10 cellular contexts compared by ENCODE assay signal in the genomic region with DNA sequence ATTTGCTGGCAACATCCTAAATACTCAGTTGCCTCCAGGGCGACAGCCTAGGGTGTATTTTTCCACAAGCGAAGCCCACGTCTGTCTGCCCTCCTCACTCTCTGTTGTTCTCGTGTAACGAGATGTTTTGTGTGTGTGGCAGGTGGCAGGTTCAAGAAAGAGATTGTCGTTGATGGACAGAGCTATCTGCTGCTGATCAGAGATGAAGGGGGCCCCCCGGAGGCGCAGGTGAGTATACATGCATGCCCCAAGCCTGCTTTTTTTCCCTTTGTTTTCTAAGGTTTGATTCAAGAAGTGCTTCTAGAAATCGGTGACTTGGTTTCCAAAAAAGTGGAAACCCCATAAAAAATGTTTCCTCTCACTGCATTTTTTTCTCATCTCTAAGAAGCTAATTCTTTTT.
A peak's percentile ranks its signal among the peaks of the same experiment; 100 is the strongest.
DNase-seq lines count a peak whose midpoint lies in the region; ATAC-seq and TF ChIP-seq lines count a peak whose summit lies in the region.
"Had no signal": no experiment of that assay in that cellular context is flagged by ENCODE, and none has a peak within 500 bp of the region (broad histone marks: within the 10 kb centered on the region; RNA-seq: fewer than 3 reads in every experiment).

No MANE protein-coding gene starts in this region.

- H2AFZ ChIP-seq in hepatocyte: no peak overlapping the region

- no peak overlapping the region for H3K27ac Mint-ChIP-seq in HFFc6
- no peak overlapping the region for H3K27ac Mint-ChIP-seq in naive thymus-derived CD4-positive, alpha-beta T cell
- H3K27ac Mint-ChIP-seq: T-helper 17 cell had no signal

- no peaks in the 10 kb centered on the region for H3K9me2 ChIP-seq in hepatocyte (replicated peaks; ENCODE audit: insufficient read depth)

- H3K4me1 ChIP-seq in hepatocyte (ENCODE audit: insufficient read depth): no peaks in the 10 kb centered on the region
- no peaks in the 10 kb centered on the region for H3K4me1 ChIP-seq in naive thymus-derived CD4-positive, alpha-beta T cell (ENCODE audit: control insufficient read depth in 2 of 2, insufficient read depth in 2 of 2, low read length in 2 of 2)

- no peaks in the 10 kb centered on the region for H3K36me3 ChIP-seq in hepatocyte (replicated peaks; ENCODE audit: insufficient read depth, low read depth)
- no peaks in the 10 kb centered on the region for H3K36me3 ChIP-seq in naive thymus-derived CD4-positive, alpha-beta T cell (ENCODE audit: control insufficient read depth in 2 of 3, insufficient read depth in 3 of 3, low read length in 3 of 3)

- TF ChIP-seq CTCF in HFFc6 (IDR thresholded peaks at IDR 0.05): peak; percentile 61
- TF ChIP-seq CTCF in RWPE1 (conservative IDR thresholded peaks at IDR 0.05; ENCODE audit: low read depth): 0 out of 2 replicates have a peak, but pooled peaks have one; percentile 24
- TF ChIP-seq CTCF in hepatocyte (IDR thresholded peaks at IDR 0.05; ENCODE audit: poor library complexity): peak; percentile 33

- no peaks in the 10 kb centered on the region for H4K20me1 ChIP-seq in hepatocyte (ENCODE audit: insufficient read depth, poor library complexity, severe bottlenecking)

- POLR2A ChIA-PET in RWPE1 (lab: Yijun Ruan, JAX; ENCODE audit: low non-redundant PET): no interaction called here
- POLR2A ChIA-PET in naive thymus-derived CD4-positive, alpha-beta T cell (lab: Charles Lee): no interaction called here

- no peaks in the 10 kb centered on the region for H3K9me3 ChIP-seq in hepatocyte (ENCODE audit: low read depth)
- H3K9me3 ChIP-seq in naive thymus-derived CD4-positive, alpha-beta T cell (ENCODE audit: control insufficient read depth in 2 of 3, low read length in 3 of 3): no peaks in the 10 kb centered on the region

- no peaks in the 10 kb centered on the region for H3K36me3 Mint-ChIP-seq in HFFc6 (ENCODE audit: low read depth)
- no peaks in the 10 kb centered on the region for H3K36me3 Mint-ChIP-seq in naive thymus-derived CD4-positive, alpha-beta T cell

- H3K9me3 Mint-ChIP-seq in HFFc6: no peaks in the 10 kb centered on the region
- H3K9me3 Mint-ChIP-seq in naive thymus-derived CD4-positive, alpha-beta T cell: no peaks in the 10 kb centered on the region

- H3K4me3 Mint-ChIP-seq in HFFc6: no peak overlapping the region
- no peak overlapping the region for H3K4me3 Mint-ChIP-seq in naive thymus-derived CD4-positive, alpha-beta T cell
- H3K4me3 Mint-ChIP-seq: T-helper 17 cell had no signal

- H3K27me3 ChIP-seq in hepatocyte: no peaks in the 10 kb centered on the region
- no peaks in the 10 kb centered on the region for H3K27me3 ChIP-seq in naive thymus-derived CD4-positive, alpha-beta T cell (ENCODE audit: control insufficient read depth in 2 of 2, insufficient read depth in 2 of 2, low read length in 2 of 2)

- H3K79me2 ChIP-seq in hepatocyte: no peaks in the 10 kb centered on the region

- no peak overlapping the region for H3K4me2 ChIP-seq in hepatocyte

- no peaks in the 10 kb centered on the region for H3K4me1 Mint-ChIP-seq in HFFc6 (ENCODE audit: low read depth)
- no peaks in the 10 kb centered on the region for H3K4me1 Mint-ChIP-seq in naive thymus-derived CD4-positive, alpha-beta T cell

- DNase-seq in Ammon's horn (ENCODE audit: low spot score): peak; percentile 48
- DNase-seq in HFFc6: no peak
- DNase-seq in RWPE1 (ENCODE audit: low spot score): peak; percentile 32
- DNase-seq in hepatocyte (ENCODE audit: low spot score): peak; percentile 48
- no peak for DNase-seq in naive thymus-derived CD4-positive, alpha-beta T cell
- DNase-seq: central memory CD4-positive, alpha-beta T cell; T-helper 17 cell had no signal

- CTCF ChIA-PET in RWPE1 (lab: Yijun Ruan, JAX): interaction anchor here (0.6 kb wide), 2 partner anchors 145 to 186 kb away, joined by 3 to 4 read pairs; no protein-coding TSS in a partner anchor
- CTCF ChIA-PET in naive thymus-derived CD4-positive, alpha-beta T cell (lab: Charles Lee): no interaction called here

- H3K27ac ChIP-seq in RWPE1 (no peak overlapping the region), hepatocyte (no peak overlapping the region)
- no peak overlapping the region for H3K27ac ChIP-seq in naive thymus-derived CD4-positive, alpha-beta T cell (ENCODE audit: low read depth, low read length)

- ATAC-seq in GM21423 (IDR thresholded peaks at IDR 0.05; ENCODE audit: unreplicated experiment) (no peak), HG03095 (IDR thresholded peaks at IDR 0.05; ENCODE audit: unreplicated experiment) (no peak), HG03521 (IDR thresholded peaks at IDR 0.05; ENCODE audit: unreplicated experiment) (no peak)
- ATAC-seq in naive thymus-derived CD4-positive, alpha-beta T cell: no peak
- ATAC-seq: T-helper 17 cell had no signal

- 60% methylated on average over 9 of the region's 9 CpGs for WGBS in hepatocyte (ENCODE audit: low lambda C conversion rate, missing lambda C conversion rate)

- intact Hi-C loops in naive thymus-derived CD4-positive, alpha-beta T cell (cut with micrococcal nuclease): no loop called here

- H3K27me3 Mint-ChIP-seq in HFFc6 (ENCODE audit: insufficient read depth): 0 out of 2 replicates have a peak, but pooled peaks cover 2% of the 10 kb centered on the region
- H3K27me3 Mint-ChIP-seq in naive thymus-derived CD4-positive, alpha-beta T cell: peaks cover 0 to 10% (median 0%) of the 10 kb centered on the region in 5 donors

- no peak overlapping the region for H3K4me3 ChIP-seq in hepatocyte
- H3K4me3 ChIP-seq in naive thymus-derived CD4-positive, alpha-beta T cell (ENCODE audit: low read length): no peak overlapping the region

Comparison
In these comparisons a context has a peak if more than half of its experiments do, and no peak if none do; other contexts are left out.
1. DNase-seq: peak in Ammon's horn (single experiment), RWPE1 (single experiment) and hepatocyte (single experiment); none in HFFc6 (single experiment) and naive thymus-derived CD4-positive, alpha-beta T cell (0 of 9).
2. Peak in every context shown above with its lines, with median percentiles within 50 percentile points of each other: CTCF ChIP-seq.